Comparison of ENCODE assay signal across 19 cellular contexts in genomic region chr2:127428815-127429109, GRCh38. TPM values are rescaled to one million over a fixed set of nuclear protein-coding genes. Genes with fewer than 3 reads are reported as not detected.
DNase-seq lines count a peak whose midpoint lies in the region; ATAC-seq and TF ChIP-seq lines count a peak whose summit lies in the region.
"Had no signal": no experiment of that assay in that cellular context is flagged by ENCODE, and none has a peak within 500 bp of the region (broad histone marks: within the 10 kb centered on the region; RNA-seq: fewer than 3 reads in every experiment).

No MANE protein-coding gene starts in this region.

- H3K4me1 ChIP-seq in right atrium auricular region (peaks cover 0 to under 1% of the 10 kb centered on the region in 2 donors), neuronal stem cell (ENCODE audit: control insufficient read depth in 2 of 2, insufficient read depth in 1 of 2, low read depth in 1 of 2, low read length in 2 of 2) (peaks cover 3 to 4% of the 10 kb centered on the region in 2 donors)

- no peak overlapping the region for H2BK12ac ChIP-seq in neuronal stem cell (ENCODE audit: low read length)

- peak overlapping the region; percentile 69 for H3K23ac ChIP-seq in neuronal stem cell (ENCODE audit: low read depth, low read length, poor library complexity)

- H3K4me3 ChIP-seq in right atrium auricular region (no peak overlapping the region), neuronal stem cell (ENCODE audit: low read length in 2 of 2) (no peak overlapping the region)
- H3K4me3 ChIP-seq: HAP-1 had no signal

- H3K4ac ChIP-seq in neuronal stem cell (ENCODE audit: low read length) = no peak overlapping the region

- peak overlapping the region; percentile 30 for H3K9ac ChIP-seq in neuronal stem cell (ENCODE audit: low read depth, low read length, poor library complexity)

- H2BK5ac ChIP-seq in neuronal stem cell (ENCODE audit: low read length) = peak overlapping the region; percentile 63

- intact Hi-C loops in Right ventricle myocardium inferior (cut with DNase I) = no loop called here

- no peak overlapping the region for H2AFZ ChIP-seq in neuronal stem cell (ENCODE audit: low read length)

- no peak overlapping the region for H3K4me3 Mint-ChIP-seq in activated T-helper 17 cell treated with anti-CD3 and anti-CD28 coated beads, Interleukin-2, amount 50 U/mL, for 72 hours
- H3K4me3 Mint-ChIP-seq: CD4-positive, alpha-beta memory T cell had no signal

- no peak for TF ChIP-seq CTCF in right atrium auricular region (IDR thresholded peaks at IDR 0.05)

- H3K9me3 Mint-ChIP-seq in activated T-helper 17 cell treated with anti-CD3 and anti-CD28 coated beads, Interleukin-2, amount 50 U/mL, for 72 hours = no peaks in the 10 kb centered on the region
- H3K9me3 Mint-ChIP-seq: CD4-positive, alpha-beta memory T cell had no signal

- H3K27me3 ChIP-seq in right atrium auricular region (no peaks in the 10 kb centered on the region), neuronal stem cell (ENCODE audit: control insufficient read depth in 3 of 3, insufficient read depth in 3 of 3, low read depth in 1 of 3, low read length in 3 of 3) (peaks cover 0 to 37% (median 0%) of the 10 kb centered on the region in 3 experiments)

- ATAC-seq in Right ventricle myocardium inferior = no peak
- no peak for ATAC-seq in activated T-helper 17 cell treated with anti-CD3 and anti-CD28 coated beads, Interleukin-2, amount 50 U/mL, for 72 hours (replicated peaks)

- peaks cover 15% of the 10 kb centered on the region for H3K27me3 Mint-ChIP-seq in activated T-helper 17 cell treated with anti-CD3 and anti-CD28 coated beads, Interleukin-2, amount 50 U/mL, for 72 hours

- H3K4me1 Mint-ChIP-seq in activated T-helper 17 cell treated with anti-CD3 and anti-CD28 coated beads, Interleukin-2, amount 50 U/mL, for 72 hours = no peaks in the 10 kb centered on the region

- DNase-seq in right atrium auricular region (ENCODE audit: low spot score) = peak; percentile 30
- no peak for DNase-seq in Right ventricle myocardium inferior (ENCODE audit: missing footprints)
- no peak for DNase-seq in neuronal stem cell (ENCODE audit: low spot score)
- no peak for DNase-seq in HT-29 (ENCODE audit: low spot score)
- no peak for DNase-seq in hepatic stellate cell (ENCODE audit: low spot score)
- no peak for DNase-seq in MV-4-11 (lab: John Stamatoyannopoulos, UW)
- DNase-seq: C1 segment of cervical spinal cord; Calu3; CD4-positive, alpha-beta memory T cell; COR-L47; DMS53; DMS79 treated with DMSO at 0.1 percent for 48 hours; GF-D8; GOT3 had no signal

- no peak overlapping the region for H3K27ac ChIP-seq in right atrium auricular region
- H3K27ac ChIP-seq in neuronal stem cell (replicated peaks; ENCODE audit: low read length) = no peak overlapping the region
- H3K27ac ChIP-seq: 22Rv1 had no signal

- peak overlapping the region; percentile 56 for H3K27ac Mint-ChIP-seq in activated T-helper 17 cell treated with anti-CD3 and anti-CD28 coated beads, Interleukin-2, amount 50 U/mL, for 72 hours
- H3K27ac Mint-ChIP-seq: CD4-positive, alpha-beta memory T cell had no signal

- no peak overlapping the region for H4K91ac ChIP-seq in neuronal stem cell (ENCODE audit: low read depth, low read length, poor library complexity)

- no CpG with 5 or more reads among the region's 6 CpGs for WGBS in neuronal stem cell (ENCODE audit: extremely low coverage in 2 of 2, insufficient read length in 2 of 2, insufficient replicate concordance in 1 of 2), 2 donors

- no peak overlapping the region for H2BK120ac ChIP-seq in neuronal stem cell (ENCODE audit: low read depth, low read length)

- no peak overlapping the region for H3K4me2 ChIP-seq in neuronal stem cell (ENCODE audit: insufficient read depth, low read length, poor library complexity, severe bottlenecking)

- H3K14ac ChIP-seq in neuronal stem cell (ENCODE audit: low read length) = no peak overlapping the region

- no peak overlapping the region for H2AK5ac ChIP-seq in neuronal stem cell (ENCODE audit: low read depth, low read length)

- H4K8ac ChIP-seq in neuronal stem cell (ENCODE audit: low read depth, low read length) = no peak overlapping the region

- no peak overlapping the region for H3K18ac ChIP-seq in neuronal stem cell (ENCODE audit: low read length)

- H3K79me1 ChIP-seq in neuronal stem cell (ENCODE audit: low read depth, low read length) = peaks cover 4% of the 10 kb centered on the region

- H3K36me3 Mint-ChIP-seq in activated T-helper 17 cell treated with anti-CD3 and anti-CD28 coated beads, Interleukin-2, amount 50 U/mL, for 72 hours (ENCODE audit: low read depth) = no peaks in the 10 kb centered on the region
- H3K36me3 Mint-ChIP-seq: CD4-positive, alpha-beta memory T cell had no signal

- H3K36me3 ChIP-seq in right atrium auricular region (no peaks in the 10 kb centered on the region), neuronal stem cell (replicated peaks in 1 of 2; ENCODE audit: control insufficient read depth in 2 of 2, insufficient read depth in 2 of 2, low read length in 2 of 2) (no peaks in the 10 kb centered on the region)
- H3K36me3 ChIP-seq: HAP-1 had no signal

- no peak overlapping the region for H2BK15ac ChIP-seq in neuronal stem cell (ENCODE audit: low read length)

- H3K9me3 ChIP-seq in right atrium auricular region (no peaks in the 10 kb centered on the region), neuronal stem cell (replicated peaks in 1 of 2; ENCODE audit: control insufficient read depth in 2 of 2, insufficient read depth in 1 of 2, low read depth in 1 of 2, low read length in 2 of 2) (no peaks in the 10 kb centered on the region)
- H3K9me3 ChIP-seq: HAP-1 had no signal

RNA-seq across cellular contexts. Expression of gene PROC, which starts 10.5 kb away (rescaled TPM):
- total RNA-seq in right atrium auricular region = not detected
- not detected for total RNA-seq in Right ventricle myocardium inferior
- not detected for total RNA-seq in activated T-helper 17 cell treated with anti-CD3 and anti-CD28 coated beads, Interleukin-2, amount 50 U/mL, for 72 hours
- 0.07 TPM for polyA plus RNA-seq in neuronal stem cell (2013, experiment 1 of 2)
- polyA plus RNA-seq in neuronal stem cell (2013, experiment 2 of 2) = 0.07 TPM
- 0.74 and 1.3 TPM in 2 replicates for total RNA-seq in HT-29 (2014; rRNA removed; shearing (Covaris generic))
- total RNA-seq: CD4-positive, alpha-beta memory T cell; Daoy had no signal
- polyA plus RNA-seq: AG04450; CD4-positive, alpha-beta memory T cell had no signal

RNA-seq across cellular contexts. Expression of gene MAP3K2, which starts 41.0 kb away (rescaled TPM):
- total RNA-seq in right atrium auricular region (10 to 100 TPM; 20.5 to 20.8 TPM), Right ventricle myocardium inferior (23.4 TPM)
- 10 to 100 TPM; 44.9 to 92.5 TPM for total RNA-seq in activated T-helper 17 cell treated with anti-CD3 and anti-CD28 coated beads, Interleukin-2, amount 50 U/mL, for 72 hours
- 9.5 TPM for polyA plus RNA-seq in neuronal stem cell (2013, experiment 1 of 2)
- 10.4 TPM for polyA plus RNA-seq in neuronal stem cell (2013, experiment 2 of 2)
- 52.8 and 69.4 TPM in 2 replicates for total RNA-seq in HT-29 (2014; rRNA removed; shearing (Covaris generic))
